Comparison of ENCODE assay signal across 34 cellular contexts in genomic region chr9:123964756-123965155, GRCh38. TPM values are rescaled to one million over a fixed set of nuclear protein-coding genes. Genes with fewer than 3 reads are reported as not detected.
"Had no signal": no experiment of that assay in that cellular context is flagged by ENCODE, and none has a peak within 500 bp of the region (broad histone marks: within the 10 kb centered on the region; RNA-seq: fewer than 3 reads in every experiment).

No MANE protein-coding gene starts in this region.

- H3K27ac ChIP-seq: breast epithelium, epithelial cell of prostate, esophagus squamous epithelium, left lung, lower lobe of right lung, pancreas, prostate gland, skin epidermis, thoracic aorta had no signal

- H3K36me3 ChIP-seq: breast epithelium, esophagus squamous epithelium, left lung, lower lobe of right lung, pancreas, prostate gland, thoracic aorta had no signal

- H3K27me3 ChIP-seq: pancreas had no signal

- FAIRE-seq: colon, endometrium, islet of Langerhans, pancreas, urothelium cell line had no signal

- H3K4me1 ChIP-seq: breast epithelium, esophagus squamous epithelium, left lung, lower lobe of right lung, pancreas, prostate gland had no signal

- H3K4me3 ChIP-seq: breast epithelium, esophagus squamous epithelium, left lung, lower lobe of right lung, mucosa of descending colon, pancreas, prostate gland, skin epidermis, thoracic aorta had no signal

- H3K9me3 ChIP-seq: breast epithelium, esophagus squamous epithelium, left lung, lower lobe of right lung, mucosa of descending colon, pancreas, prostate gland, thoracic aorta had no signal

- DNase-seq: activated B cell treated with CpG ODN at 0.5 μM for 24 hours; activated CD4-positive, alpha-beta T cell treated with anti-CD3 and anti-CD28 coated beads, Interleukin-2, amount 50 U/mL, for 1 hour; activated CD8-positive, alpha-beta memory T cell treated with anti-CD3 and anti-CD28 coated beads, Interleukin-2, amount 10 ng/mL, durations not matched to agents 7 days and 5 days; activated CD8-positive, alpha-beta T cell treated with anti-CD3 and anti-CD28 coated beads, Interleukin-2, amount 10 ng/mL, durations not matched to agents 7 days and 5 days; activated naive CD4-positive, alpha-beta T cell; activated T-cell treated with anti-CD3 and anti-CD28 coated beads, Interleukin-2, amount 50 U/mL, for 48 hours; dermis blood vessel endothelial cell; effector CD8-positive, alpha-beta T cell; esophagus squamous epithelium; foreskin melanocyte; left lung; lower lobe of right lung; mucosa of descending colon; naive thymus-derived CD4-positive, alpha-beta T cell; nucleus accumbens; pancreas; retina; stimulated activated CD4-positive, alpha-beta T cell treated with anti-CD3 and anti-CD28 coated beads, Interleukin-12 subunit alpha, Interleukin-12 subunit beta, amount 100 ng/mL, for 4 hours; stimulated activated CD4-positive, alpha-beta T cell treated with anti-CD3 and anti-CD28 coated beads, Interleukin-4, amount 100 ng/mL, for 1 hour; T1000; trophoblast cell had no signal

- ATAC-seq: activated CD8-positive, alpha-beta memory T cell treated with anti-CD3 and anti-CD28 coated beads, Interleukin-2, amount 10 ng/mL, durations not matched to agents 7 days and 5 days; activated CD8-positive, alpha-beta T cell treated with anti-CD3 and anti-CD28 coated beads, Interleukin-2, amount 10 ng/mL, durations not matched to agents 7 days and 5 days; activated naive CD4-positive, alpha-beta T cell treated with anti-CD3 and anti-CD28 coated beads, Interleukin-2, amount 50 U/mL, for 72 hours; left lung; lower lobe of right lung; mucosa of descending colon; naive thymus-derived CD4-positive, alpha-beta T cell; pancreas; sciatic nerve had no signal

RNA-seq across cellular contexts. Expression of gene LHX2, which starts 46.8 kb away (rescaled TPM):
- total RNA-seq: activated B cell treated with CpG ODN at 0.5 μM for 24 hours; activated CD8-positive, alpha-beta memory T cell treated with anti-CD3 and anti-CD28 coated beads, Interleukin-2, amount 10 ng/mL, durations not matched to agents 7 days and 5 days; activated CD8-positive, alpha-beta T cell treated with anti-CD3 and anti-CD28 coated beads, Interleukin-2, amount 10 ng/mL, durations not matched to agents 7 days and 5 days; activated naive CD4-positive, alpha-beta T cell treated with anti-CD3 and anti-CD28 coated beads, Interleukin-2, amount 50 U/mL, for 72 hours; breast epithelium; dermis blood vessel endothelial cell; glomerular endothelial cell; left lung; lower lobe of right lung; mucosa of descending colon; naive thymus-derived CD4-positive, alpha-beta T cell; pancreas; sciatic nerve; subcutaneous adipose tissue; thoracic aorta had no signal
- polyA plus RNA-seq: naive thymus-derived CD4-positive, alpha-beta T cell; pancreas had no signal
